ENCODE assay signal across 25 cellular contexts in genomic region chr1:87201768-87202167, GRCh38.
"Had no signal": no experiment of that assay in that cellular context is flagged by ENCODE, and none has a peak within 500 bp of the region (broad histone marks: within the 10 kb centered on the region; RNA-seq: fewer than 3 reads in every experiment).

No MANE protein-coding gene starts in this region.

- H3K36me3 ChIP-seq: ovary, prostate gland, transverse colon had no signal

- DNase-seq: activated CD4-positive, alpha-beta T cell treated with anti-CD3 and anti-CD28 coated beads for 48 hours; activated CD4-positive, alpha-beta T cell treated with anti-CD3 and anti-CD28 coated beads, Interleukin-2, amount 50 U/mL, for 48 hours; activated CD8-positive, alpha-beta memory T cell treated with anti-CD3 and anti-CD28 coated beads, Interleukin-2, amount 50 U/mL, for 48 hours; activated gamma-delta T cell; activated naive CD4-positive, alpha-beta T cell treated with anti-CD3 and anti-CD28 coated beads, Interleukin-2, amount 50 U/mL, for 16 hours; activated naive CD8-positive, alpha-beta T cell treated with anti-CD3 and anti-CD28 coated beads, Interleukin-2, amount 50 U/mL, for 24 hours; activated T-cell treated with anti-CD3 and anti-CD28 coated beads, Interleukin-2, amount 50 U/mL, for 24 hours; amygdala; caudate nucleus; cortex of kidney; foreskin fibroblast; head of caudate nucleus; hippocampal formation; left colon; mammary epithelial cell; naive B cell; nephron progenitor cell; ovary; stimulated activated CD4-positive, alpha-beta T cell treated with anti-CD3 and anti-CD28 coated beads, Interleukin-12 subunit alpha, Interleukin-12 subunit beta, amount 100 ng/mL, for 4 hours; stimulated activated CD4-positive, alpha-beta T cell treated with anti-CD3 and anti-CD28 coated beads, Interleukin-4, amount 100 ng/mL, for 1 hour; stimulated activated naive CD8-positive, alpha-beta T cell treated with anti-CD3 and anti-CD28 coated beads, Interleukin-15, Interleukin-2, amounts not matched to agents 100 U/mL and 50 U/mL, for 24 hours; testis; transverse colon had no signal

- H3K27ac Mint-ChIP-seq: activated naive CD8-positive, alpha-beta T cell treated with anti-CD3 and anti-CD28 coated beads, Interleukin-2, amount 50 U/mL, for 24 hours; activated T-cell treated with anti-CD3 and anti-CD28 coated beads, Interleukin-2, amount 50 U/mL, for 24 hours had no signal

- H3K9me3 ChIP-seq: ovary, prostate gland, testis, transverse colon had no signal

- H3K4me3 ChIP-seq: ovary, prostate gland, skin epidermis, testis, transverse colon had no signal

- H3K9me3 Mint-ChIP-seq: activated naive CD8-positive, alpha-beta T cell treated with anti-CD3 and anti-CD28 coated beads, Interleukin-2, amount 50 U/mL, for 24 hours; activated T-cell treated with anti-CD3 and anti-CD28 coated beads, Interleukin-2, amount 50 U/mL, for 24 hours; nephron progenitor cell had no signal

- H3K4me3 Mint-ChIP-seq: activated T-cell treated with anti-CD3 and anti-CD28 coated beads, Interleukin-2, amount 50 U/mL, for 24 hours; nephron progenitor cell had no signal

- H3K4me1 ChIP-seq: prostate gland, testis, transverse colon had no signal

- H3K36me3 Mint-ChIP-seq: naive B cell had no signal

- ATAC-seq: activated naive CD8-positive, alpha-beta T cell treated with anti-CD3 and anti-CD28 coated beads, Interleukin-2, amount 50 U/mL, for 24 hours; stimulated activated naive CD8-positive, alpha-beta T cell treated with anti-CD3 and anti-CD28 coated beads, Interleukin-15, Interleukin-2, amounts not matched to agents 100 U/mL and 50 U/mL, for 24 hours had no signal
